Comparison of ENCODE assay signal across 8 cellular contexts in genomic region chr19:7099597-7099921, GRCh38. TPM values are rescaled to one million over a fixed set of nuclear protein-coding genes. Genes with fewer than 3 reads are reported as not detected.
A peak's percentile ranks its signal among the peaks of the same experiment; 100 is the strongest.
DNase-seq lines count a peak whose midpoint lies in the region; TF ChIP-seq lines count a peak whose summit lies in the region.

No MANE protein-coding gene starts in this region.

- peak overlapping the region; percentile 92 for H3K27ac ChIP-seq in colonic mucosa

- DNase-seq in AG09309 (ENCODE audit: low read depth) (no peak), MG63 (no peak), colonic mucosa (no peak), neural crest cell (ENCODE audit: low read depth, low spot score) (peak; percentile 87), HCEC 1CT (no peak), NCI-H1694 (lab: John Stamatoyannopoulos, UW) (no peak), NCI-H2196 (lab: John Stamatoyannopoulos, UW; ENCODE audit: unreplicated experiment) (no peak), islet precursor cell (no peak)

- H3K27ac Mint-ChIP-seq in neural crest cell (ENCODE audit: unreplicated experiment), result peak overlapping the region; percentile 98

- peaks cover 3% of the 10 kb centered on the region for H3K27me3 ChIP-seq in MG63
- H3K27me3 ChIP-seq in colonic mucosa, result no peaks in the 10 kb centered on the region

- peak overlapping the region; percentile 92 for H3K4me3 Mint-ChIP-seq in neural crest cell

- intact Hi-C loops in colonic mucosa (cut with DNase I), result no loop called here

- H3K4me3 ChIP-seq in AG09309 (ENCODE audit: control insufficient read depth, low read depth, low read length), result peak overlapping the region; percentile 56
- H3K4me3 ChIP-seq in MG63, result peak overlapping the region; percentile 68
- H3K4me3 ChIP-seq in colonic mucosa, result peak overlapping the region; percentile 68

- no peaks in the 10 kb centered on the region for H3K4me1 ChIP-seq in colonic mucosa

- H3K4me1 Mint-ChIP-seq in neural crest cell, result peaks cover 23% of the 10 kb centered on the region

- peak overlapping the region; percentile 74 to 95 for H3K9ac ChIP-seq in colonic mucosa (ENCODE audit: low read depth in 2 of 2, low read length in 2 of 2)

- peaks cover 4% of the 10 kb centered on the region for H3K27me3 Mint-ChIP-seq in neural crest cell (ENCODE audit: low read depth)

- H3K36me3 Mint-ChIP-seq in neural crest cell (ENCODE audit: low read depth), result peaks cover 24% of the 10 kb centered on the region

- H3K9me3 ChIP-seq in MG63 (peaks cover 20% of the 10 kb centered on the region), colonic mucosa (no peaks in the 10 kb centered on the region)

- TF ChIP-seq CTCF in AG09309 (IDR thresholded peaks at IDR 0.05; ENCODE audit: control insufficient read depth, insufficient read depth, low read depth, low read length, missing control alignments), result no peak
- TF ChIP-seq CTCF in colonic mucosa (IDR thresholded peaks at IDR 0.05), result no peak
- TF ChIP-seq CTCF in neural crest cell (conservative IDR thresholded peaks at IDR 0.05), result no peak

- peaks cover 22% of the 10 kb centered on the region for H3K9me3 Mint-ChIP-seq in neural crest cell

- H3K36me3 ChIP-seq in MG63, result no peaks in the 10 kb centered on the region
- H3K36me3 ChIP-seq in colonic mucosa, result no peaks in the 10 kb centered on the region

RNA-seq across cellular contexts. Expression of gene ZNF557, which starts 30.1 kb away (rescaled TPM):
- total RNA-seq in MG63 (2014; rRNA removed; shearing (Covaris generic); ENCODE audit: low replicate concordance), result 8.7 and 13.1 TPM in 2 replicates
- total RNA-seq in colonic mucosa (1 to 10 TPM; 7.5 to 7.9 TPM), neural crest cell (13.9 and 14.0 TPM in 2 replicates)

RNA-seq across cellular contexts. Expression of gene MBD3L3, which starts 41.1 kb away (rescaled TPM):
- total RNA-seq in MG63 (2014; rRNA removed; shearing (Covaris generic); ENCODE audit: low replicate concordance), result not detected in 2 replicates
- total RNA-seq in colonic mucosa, result not detected
- total RNA-seq in neural crest cell, result not detected in 2 replicates

RNA-seq across cellular contexts. Expression of gene MBD3L2, which starts 50.4 kb away (rescaled TPM):
- not detected in 2 replicates for total RNA-seq in MG63 (2014; rRNA removed; shearing (Covaris generic); ENCODE audit: low replicate concordance)
- total RNA-seq in colonic mucosa (not detected), neural crest cell (not detected in 2 replicates)

RNA-seq across cellular contexts. Expression of gene MBD3L4, which starts 59.6 kb away (rescaled TPM):
- total RNA-seq in MG63 (2014; rRNA removed; shearing (Covaris generic); ENCODE audit: low replicate concordance), result not detected in 2 replicates
- not detected for total RNA-seq in colonic mucosa
- not detected in 2 replicates for total RNA-seq in neural crest cell
